In the genomic region with DNA sequence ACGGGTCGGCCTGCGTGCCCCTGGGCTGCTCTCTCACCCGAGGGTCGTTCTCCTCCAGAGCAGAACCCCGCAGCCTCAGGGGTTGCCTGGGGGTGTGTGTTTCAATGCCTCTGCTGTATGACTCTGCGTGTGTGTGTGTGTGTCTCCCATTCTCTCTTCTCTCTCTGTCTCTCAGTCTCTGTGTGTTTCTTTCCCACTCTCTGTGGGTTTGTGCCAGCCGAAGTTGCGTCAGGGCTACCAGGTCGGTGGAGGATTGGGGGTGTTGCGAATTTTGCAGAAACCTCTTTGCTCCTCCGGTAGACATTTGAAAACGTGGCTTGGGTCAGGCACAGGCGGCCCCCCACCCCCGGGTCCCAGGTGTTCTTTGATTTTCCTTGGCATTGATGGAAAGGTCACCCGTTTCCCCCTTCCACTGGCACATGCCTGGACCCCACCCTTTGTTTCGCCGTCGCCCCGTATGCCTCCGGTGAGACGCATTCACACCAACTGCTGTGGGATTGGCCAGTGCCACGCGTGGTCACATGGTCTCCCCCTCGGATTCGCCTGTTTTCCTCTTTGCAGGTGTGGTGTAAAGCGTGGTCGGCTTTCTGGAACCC, we compare ENCODE assay signal across 8 cellular contexts.
DNase-seq lines count a peak whose midpoint lies in the region; ATAC-seq and TF ChIP-seq lines count a peak whose summit lies in the region.
"Not testable (repeated sequence)": the region's sequence is repeated elsewhere in the genome, so short reads cannot be mapped to it uniquely, and the experiment has no call there.

No MANE protein-coding gene starts in this region.

- ATAC-seq in activated CD4-positive, alpha-beta T cell treated with anti-CD3 and anti-CD28 coated beads for 36 hours; right cardiac atrium; mucosa of descending colon: not testable (repeated sequence)

- H3K27ac ChIP-seq in right cardiac atrium (ENCODE audit: low read length); testis: not testable (repeated sequence)

- H3K9me3 Mint-ChIP-seq in CD14-positive monocyte; activated CD4-positive, alpha-beta T cell treated with anti-CD3 and anti-CD28 coated beads for 36 hours (ENCODE audit: low read depth); activated T-helper 2 cell treated with anti-CD3 and anti-CD28 coated beads, Interferon-gamma antibody, Interleukin-2, Interleukin-4, amounts not matched to agents 10 μg/mL and 5 μg/mL and 100 μg/mL, durations not matched to agents 14 hours and 24 hours and 36 hours: not testable (repeated sequence)

- H3K27me3 Mint-ChIP-seq in CD14-positive monocyte (ENCODE audit: low read depth in 3 of 3); activated CD4-positive, alpha-beta T cell treated with anti-CD3 and anti-CD28 coated beads for 36 hours; activated T-helper 2 cell treated with anti-CD3 and anti-CD28 coated beads, Interferon-gamma antibody, Interleukin-2, Interleukin-4, amounts not matched to agents 10 μg/mL and 5 μg/mL and 100 μg/mL, durations not matched to agents 14 hours and 24 hours and 36 hours (ENCODE audit: low read depth): not testable (repeated sequence)

- not testable (repeated sequence) for H3K4me3 Mint-ChIP-seq in CD14-positive monocyte
- H3K4me3 Mint-ChIP-seq in activated CD4-positive, alpha-beta T cell treated with anti-CD3 and anti-CD28 coated beads for 36 hours: peak overlapping the region; percentile 33
- H3K4me3 Mint-ChIP-seq in activated T-helper 2 cell treated with anti-CD3 and anti-CD28 coated beads, Interferon-gamma antibody, Interleukin-2, Interleukin-4, amounts not matched to agents 10 μg/mL and 5 μg/mL and 100 μg/mL, durations not matched to agents 14 hours and 24 hours and 36 hours (ENCODE audit: low read depth): peak overlapping the region; percentile 51

- not testable (repeated sequence) for TF ChIP-seq POLR2A in testis (IDR thresholded peaks at IDR 0.05)

- H3K4me1 Mint-ChIP-seq in CD14-positive monocyte; activated CD4-positive, alpha-beta T cell treated with anti-CD3 and anti-CD28 coated beads for 36 hours; activated T-helper 2 cell treated with anti-CD3 and anti-CD28 coated beads, Interferon-gamma antibody, Interleukin-2, Interleukin-4, amounts not matched to agents 10 μg/mL and 5 μg/mL and 100 μg/mL, durations not matched to agents 14 hours and 24 hours and 36 hours (ENCODE audit: low read depth): not testable (repeated sequence)

- not testable (repeated sequence) for H3K4me3 ChIP-seq in right cardiac atrium (ENCODE audit: low read length); mucosa of descending colon; testis

- not testable (repeated sequence) for H3K27me3 ChIP-seq in right cardiac atrium (ENCODE audit: control insufficient read depth, insufficient read depth); testis

- TF ChIP-seq CTCF in CD14-positive monocyte (IDR thresholded peaks at IDR 0.05); mucosa of descending colon (IDR thresholded peaks at IDR 0.05); testis (IDR thresholded peaks at IDR 0.05): not testable (repeated sequence)

- H3K36me3 ChIP-seq in mucosa of descending colon (ENCODE audit: low read depth); testis (ENCODE audit: low read depth, missing control alignments): not testable (repeated sequence)

- WGBS in right cardiac atrium: 36% methylated on average over 4 of the region's 28 CpGs
- WGBS in testis, 2 donors: 36 to 45% methylated on average over 8 of the region's 28 CpGs

- H3K36me3 Mint-ChIP-seq in CD14-positive monocyte; activated CD4-positive, alpha-beta T cell treated with anti-CD3 and anti-CD28 coated beads for 36 hours (ENCODE audit: low read depth); activated T-helper 2 cell treated with anti-CD3 and anti-CD28 coated beads, Interferon-gamma antibody, Interleukin-2, Interleukin-4, amounts not matched to agents 10 μg/mL and 5 μg/mL and 100 μg/mL, durations not matched to agents 14 hours and 24 hours and 36 hours (ENCODE audit: low read depth): not testable (repeated sequence)

- DNase-seq in CD14-positive monocyte (ENCODE audit: low spot score): peak; percentile 46
- peak; percentile 3 for DNase-seq in activated CD4-positive, alpha-beta T cell treated with anti-CD3 and anti-CD28 coated beads for 36 hours
- not testable (repeated sequence) for DNase-seq in activated T-helper 2 cell treated with anti-CD3 and anti-CD28 coated beads, Interferon-gamma antibody, Interleukin-2, Interleukin-4, amounts not matched to agents 10 μg/mL and 5 μg/mL and 100 μg/mL, durations not matched to agents 14 hours and 24 hours and 36 hours (ENCODE audit: low spot score)
- peak; percentile 0 for DNase-seq in central memory CD4-positive, alpha-beta T cell
- DNase-seq in right cardiac atrium: peak in 2 of 3 donors; percentile 19 to 22
- peak; percentile 1 to 29 (median 9) for DNase-seq in mucosa of descending colon
- peak in 8 of 10 donors; percentile 3 to 86 (median 15) for DNase-seq in posterior cingulate gyrus
- peak; percentile 9 for DNase-seq in testis

- H3K27ac Mint-ChIP-seq in CD14-positive monocyte; activated CD4-positive, alpha-beta T cell treated with anti-CD3 and anti-CD28 coated beads for 36 hours; activated T-helper 2 cell treated with anti-CD3 and anti-CD28 coated beads, Interferon-gamma antibody, Interleukin-2, Interleukin-4, amounts not matched to agents 10 μg/mL and 5 μg/mL and 100 μg/mL, durations not matched to agents 14 hours and 24 hours and 36 hours: not testable (repeated sequence)

- POLR2A ChIA-PET in activated CD4-positive, alpha-beta T cell treated with anti-CD3 and anti-CD28 coated beads for 36 hours (lab: Charles Lee): not testable (repeated sequence)

- H3K4me1 ChIP-seq in right cardiac atrium (ENCODE audit: control insufficient read depth, insufficient read depth, low read length); mucosa of descending colon (ENCODE audit: low read depth); testis: not testable (repeated sequence)

- CTCF ChIA-PET in activated CD4-positive, alpha-beta T cell treated with anti-CD3 and anti-CD28 coated beads for 36 hours (lab: Charles Lee): not testable (repeated sequence)

- intact Hi-C loops in CD14-positive monocyte (cut with micrococcal nuclease); activated CD4-positive, alpha-beta T cell treated with anti-CD3 and anti-CD28 coated beads for 36 hours (cut with DNase I, micrococcal nuclease); activated T-helper 2 cell treated with anti-CD3 and anti-CD28 coated beads, Interferon-gamma antibody, Interleukin-2, Interleukin-4, amounts not matched to agents 10 μg/mL and 5 μg/mL and 100 μg/mL, durations not matched to agents 14 hours and 24 hours and 36 hours (cut with micrococcal nuclease); right cardiac atrium (cut with DNase I); mucosa of descending colon (cut with DNase I, micrococcal nuclease); posterior cingulate gyrus (cut with DNase I); testis (cut with DNase I; ENCODE audit: low total_unique reads): not testable (repeated sequence)

- not testable (repeated sequence) for H3K9me3 ChIP-seq in right cardiac atrium (ENCODE audit: control insufficient read depth, low read length); mucosa of descending colon; testis
